31 cellular contexts compared by ENCODE assay signal in genomic region chr2:143415571-143415970, GRCh38.
DNase-seq lines count a peak whose midpoint lies in the region; ATAC-seq, FAIRE-seq and TF ChIP-seq lines count a peak whose summit lies in the region.
"Had no signal": no experiment of that assay in that cellular context is flagged by ENCODE, and none has a peak within 500 bp of the region (broad histone marks: within the 10 kb centered on the region; RNA-seq: fewer than 3 reads in every experiment).

No MANE protein-coding gene starts in this region.

- WGBS in SK-N-SH (ENCODE audit: low lambda C conversion rate): 83% methylated on average over 4 of the region's 4 CpGs
- 10% methylated on average over 4 of the region's 4 CpGs for WGBS in K562 (ENCODE audit: insufficient coverage, low coverage, missing lambda C conversion rate)

- DNase-seq in SK-N-SH (no peak), K562 (ENCODE audit: extremely low read depth in 1 of 4, low spot score in 3 of 4) (no peak), activated gamma-delta T cell (lab: John Stamatoyannopoulos, UW) (no peak)
- DNase-seq: 8988T; ACHN; AML-193; BE2C; C1 segment of cervical spinal cord; Caco-2; Calu3; CD4-positive, alpha-beta memory T cell; CD4-positive, alpha-beta T cell; CD4-positive, CD25-positive, alpha-beta regulatory T cell; CD8-positive, alpha-beta memory T cell; CD8-positive, alpha-beta T cell; COR-L47; DMS 273 treated with DMSO at 0.1 percent for 48 hours; DMS153; DMS53; DMS79; DMS79 treated with DMSO at 0.1 percent for 48 hours; DND-41; EL had no signal

- CTCF ChIA-PET in SK-N-SH (lab: Yijun Ruan, JAX) (interaction anchor here (0.9 kb wide), 1 partner anchor 193 kb away, joined by 3 read pairs; no protein-coding TSS in a partner anchor), K562 (lab: Yijun Ruan, JAX; ENCODE audit: low intra/inter-chr PET ratio) (no interaction called here)

- in situ Hi-C loops in K562 (cut with MboI): no loop called here

- FAIRE-seq in K562 (lab: Jason Lieb, UNC): no peak
- FAIRE-seq: A204.1, A549, D721Med had no signal

- H3K27me3 ChIP-seq in SK-N-SH (ENCODE audit: insufficient read depth) (no peaks in the 10 kb centered on the region), K562 (ENCODE audit: control insufficient read depth in 2 of 2, insufficient read depth in 2 of 2, low read length in 2 of 2) (no peaks in the 10 kb centered on the region)
- H3K27me3 ChIP-seq: BE2C; BLaER1; BLaER1 treated with 17β-estradiol and CSF1 and Interleukin-3, amounts not matched to agents 10 nM and 100 nM had no signal

- POLR2A ChIA-PET in SK-N-SH (lab: Yijun Ruan, JAX): no interaction called here
- POLR2A ChIA-PET in K562 (lab: Yijun Ruan, JAX): no interaction called here

- H3F3A ChIP-seq in SK-N-SH (replicated peaks; ENCODE audit: insufficient read depth): no peaks in the 10 kb centered on the region

- H3K9me2 ChIP-seq in SK-N-SH: no peaks in the 10 kb centered on the region

- H3K9me1 ChIP-seq in K562 (ENCODE audit: control insufficient read depth, insufficient read depth, low read length): no peaks in the 10 kb centered on the region

- H3K4me1 ChIP-seq in SK-N-SH (ENCODE audit: control insufficient read depth in 1 of 2, insufficient read depth in 2 of 2, low read depth in 1 of 2, low read length in 1 of 2): no peaks in the 10 kb centered on the region
- H3K4me1 ChIP-seq in K562 (replicated peaks in 1 of 2; ENCODE audit: control insufficient read depth in 2 of 2, insufficient read depth in 2 of 2, low read length in 2 of 2): no peaks in the 10 kb centered on the region
- H3K4me1 ChIP-seq: A549; BE2C; BLaER1; BLaER1 treated with 17β-estradiol and CSF1 and Interleukin-3, amounts not matched to agents 10 nM and 100 nM; Caco-2 had no signal

- no peaks in the 10 kb centered on the region for H3K36me3 ChIP-seq in SK-N-SH (replicated peaks in 1 of 2; ENCODE audit: control insufficient read depth in 1 of 2, insufficient read depth in 2 of 2, low read length in 1 of 2)
- H3K36me3 ChIP-seq in K562 (ENCODE audit: control insufficient read depth, insufficient read depth, low read length): no peaks in the 10 kb centered on the region
- H3K36me3 ChIP-seq: BE2C, BLaER1 had no signal

- TF ChIP-seq EP300 in SK-N-SH (IDR thresholded peaks at IDR 0.05; ENCODE audit: borderline replicate concordance in 1 of 2, low read depth in 1 of 2, low read length in 1 of 2) (no peak), K562 (IDR thresholded peaks at IDR 0.05; ENCODE audit: low read length) (no peak)

- no peak for TF ChIP-seq POLR2A in K562 (conservative IDR thresholded peaks at IDR 0.05)

- no peak for TF ChIP-seq CTCF in SK-N-SH (IDR thresholded peaks at IDR 0.05)
- no peak for TF ChIP-seq CTCF in K562 (IDR thresholded peaks at IDR 0.05 in 2 of 3, conservative IDR thresholded peaks at IDR 0.05 in 1 of 3; ENCODE audit: insufficient read depth in 2 of 3, low read depth in 1 of 3, low read length in 3 of 3)

- no peak overlapping the region for H3K27ac ChIP-seq in SK-N-SH (ENCODE audit: low read depth in 2 of 2, low read length in 1 of 2)
- H3K27ac ChIP-seq in K562 (ENCODE audit: extremely low read depth, low read depth, low read length): no peak overlapping the region
- H3K27ac ChIP-seq: 22Rv1; A549; BLaER1; BLaER1 treated with 17β-estradiol and CSF1 and Interleukin-3, amounts not matched to agents 10 nM and 100 nM; C4-2B had no signal

- H4K20me1 ChIP-seq in SK-N-SH (ENCODE audit: insufficient read depth): no peaks in the 10 kb centered on the region
- no peaks in the 10 kb centered on the region for H4K20me1 ChIP-seq in K562 (replicated peaks; ENCODE audit: control insufficient read depth, insufficient read depth, low read length)
- H4K20me1 ChIP-seq: BLaER1 had no signal

- H3K4me3 ChIP-seq in SK-N-SH (ENCODE audit: low read depth in 2 of 2, low read length in 1 of 2) (no peak overlapping the region), K562 (no peak overlapping the region)
- H3K4me3 ChIP-seq: A549; BLaER1; BLaER1 treated with 17β-estradiol and CSF1 and Interleukin-3, amounts not matched to agents 10 nM and 100 nM had no signal

- TF ChIP-seq RAD21 in SK-N-SH (IDR thresholded peaks at IDR 0.05; ENCODE audit: low read length) (no peak), K562 (CRISPR knock-in tag; conservative IDR thresholded peaks at IDR 0.05 in 1 of 2, IDR thresholded peaks at IDR 0.05 in 1 of 2) (no peak)

- no peaks in the 10 kb centered on the region for H3K79me2 ChIP-seq in SK-N-SH (ENCODE audit: insufficient read depth)
- no peaks in the 10 kb centered on the region for H3K79me2 ChIP-seq in K562 (ENCODE audit: control insufficient read depth, insufficient read depth, low read length)

- no peak overlapping the region for H3K4me2 ChIP-seq in SK-N-SH
- no peak overlapping the region for H3K4me2 ChIP-seq in K562 (ENCODE audit: insufficient read depth, low read length)
- H3K4me2 ChIP-seq: A549; BLaER1; BLaER1 treated with 17β-estradiol and CSF1 and Interleukin-3, amounts not matched to agents 10 nM and 100 nM had no signal

- intact Hi-C loops in K562 (cut with micrococcal nuclease): no loop called here

- no peak for ATAC-seq in SK-N-SH treated with all-trans-retinoic acid at 6 μM for 48 hours
- ATAC-seq in K562: no peak
- ATAC-seq: A549; CD8-positive, alpha-beta T cell had no signal

- H3K9me3 ChIP-seq in SK-N-SH (no peaks in the 10 kb centered on the region), K562 (replicated peaks; ENCODE audit: control insufficient read depth, insufficient read depth, low read depth, low read length) (no peaks in the 10 kb centered on the region)
- H3K9me3 ChIP-seq: A549, BE2C, BLaER1 had no signal

- H3K9ac ChIP-seq in SK-N-SH (no peak overlapping the region), K562 (ENCODE audit: insufficient read depth in 1 of 2, low read depth in 2 of 2, low read length in 2 of 2) (no peak overlapping the region)
- H3K9ac ChIP-seq: BLaER1; BLaER1 treated with 17β-estradiol and CSF1 and Interleukin-3, amounts not matched to agents 10 nM and 100 nM had no signal

- H2AFZ ChIP-seq in SK-N-SH (ENCODE audit: low read depth): no peak overlapping the region
- H2AFZ ChIP-seq in K562 (ENCODE audit: low read depth, low read length): no peak overlapping the region

- BruUV-seq in K562 (replicated peaks; lab: Mats Ljungman, UMichigan): no TSS peak

TF ChIP-seq in SK-N-SH treated with all-trans-retinoic acid at 6 μM for 48 hours, 23 proteins besides CTCF, POLR2A, EP300 and RAD21 (continues in another document):
- TF ChIP-seq CSDC2 (CRISPR knock-in tag; IDR thresholded peaks at IDR 0.05) (no peak), PATZ1 (CRISPR knock-in tag; IDR thresholded peaks at IDR 0.05; ENCODE audit: borderline replicate concordance) (no peak), ZNF565 (CRISPR knock-in tag; conservative IDR thresholded peaks at IDR 0.05; ENCODE audit: low read depth) (no peak)

TF ChIP-seq in SK-N-SH, 30 proteins besides CTCF, POLR2A, EP300 and RAD21:
- TF ChIP-seq FOXM1 (IDR thresholded peaks at IDR 0.05; ENCODE audit: low read depth) (no peak), POLR2AphosphoS5 (IDR thresholded peaks at IDR 0.05; ENCODE audit: low read depth, low read length) (no peak), RXRA (IDR thresholded peaks at IDR 0.05; ENCODE audit: borderline replicate concordance, low read depth) (no peak), USF1 (IDR thresholded peaks at IDR 0.05; ENCODE audit: borderline replicate concordance, low read depth) (no peak), SIN3A (IDR thresholded peaks at IDR 0.05; ENCODE audit: borderline replicate concordance, low read depth, low read length) (no peak)

TF ChIP-seq in K562, 482 proteins besides CTCF, POLR2A, EP300 and RAD21:
- TF ChIP-seq PCBP2 (IDR thresholded peaks at IDR 0.05; ENCODE audit: low read depth, low read length, poor library complexity, severe bottlenecking) (no peak), ZNF146 (CRISPR knock-in tag; IDR thresholded peaks at IDR 0.05; ENCODE audit: unreplicated experiment) (peak; percentile 15)
TF ChIP-seq in K562: peak in this region for 1.
